Comparison of ENCODE assay signal across 8 cellular contexts in genomic region chr22:36328635-36329216, GRCh38. TPM values are rescaled to one million over a fixed set of nuclear protein-coding genes. Genes with fewer than 3 reads are reported as not detected.
A peak's percentile ranks its signal among the peaks of the same experiment; 100 is the strongest.
DNase-seq lines count a peak whose midpoint lies in the region; ATAC-seq and TF ChIP-seq lines count a peak whose summit lies in the region.

No MANE protein-coding gene starts in this region.

- H3K36me3 ChIP-seq in mesenchymal stem cell (ENCODE audit: control insufficient read depth in 1 of 2, insufficient read depth in 2 of 2, low read depth in 1 of 2, low read length in 2 of 2), result peaks cover 62 to 64% of the 10 kb centered on the region in 2 experiments

- no peak overlapping the region for H2AFZ ChIP-seq in mesenchymal stem cell (ENCODE audit: low read depth, low read length)

- peak overlapping the region; percentile 94 to 97 for H3K18ac ChIP-seq in mesenchymal stem cell (ENCODE audit: low read depth in 1 of 2, low read length in 2 of 2)

- peak overlapping the region; percentile 90 for H4K8ac ChIP-seq in mesenchymal stem cell (ENCODE audit: low read length)

- peak; percentile 3; the same call in 2 of the 3 replicates for ATAC-seq in SK-N-SH treated with all-trans-retinoic acid at 6 μM for 48 hours
- ATAC-seq in GM18502 (IDR thresholded peaks at IDR 0.05; ENCODE audit: poor library complexity, unreplicated experiment), result no peak

- H3K4me1 Mint-ChIP-seq in dendritic cell treated with granulocyte-macrophage colony-stimulating factor and Interleukin-4, amounts not matched to agents 40 ng/mL and 50 ng/mL, for 4 days (ENCODE audit: low read depth), result peaks cover 55% of the 10 kb centered on the region

- no peaks in the 10 kb centered on the region for H3K27me3 Mint-ChIP-seq in dendritic cell treated with granulocyte-macrophage colony-stimulating factor and Interleukin-4, amounts not matched to agents 40 ng/mL and 50 ng/mL, for 4 days

- peak overlapping the region; percentile 50 for H3K9ac ChIP-seq in mesenchymal stem cell (ENCODE audit: low read length)

- H3K27ac Mint-ChIP-seq in dendritic cell treated with granulocyte-macrophage colony-stimulating factor and Interleukin-4, amounts not matched to agents 40 ng/mL and 50 ng/mL, for 4 days, result peak overlapping the region; percentile 88

- peak overlapping the region; percentile 25 for H3K4me2 ChIP-seq in mesenchymal stem cell (ENCODE audit: low read length, poor library complexity, severe bottlenecking)

- 33% methylated on average over 23 of the region's 23 CpGs for WGBS in mesenchymal stem cell

- H3K4ac ChIP-seq in mesenchymal stem cell (ENCODE audit: low read depth in 1 of 2, low read length in 2 of 2), result peak overlapping the region; percentile 89 to 94

- H2BK12ac ChIP-seq in mesenchymal stem cell (ENCODE audit: low read length in 2 of 2), result peak overlapping the region; percentile 90 to 94

- H4K91ac ChIP-seq in mesenchymal stem cell (ENCODE audit: low read length), result peak overlapping the region; percentile 95

- H2BK120ac ChIP-seq in mesenchymal stem cell (ENCODE audit: low read depth, low read length), result peak overlapping the region; percentile 90

- H3K4me3 Mint-ChIP-seq in dendritic cell treated with granulocyte-macrophage colony-stimulating factor and Interleukin-4, amounts not matched to agents 40 ng/mL and 50 ng/mL, for 4 days, result no peak overlapping the region

- no peaks in the 10 kb centered on the region for H3K9me3 ChIP-seq in mesenchymal stem cell (ENCODE audit: control insufficient read depth, low read length)

- H3K27ac ChIP-seq in mesenchymal stem cell (ENCODE audit: low read length, poor library complexity, severe bottlenecking), result peak overlapping the region; percentile 99

- peak; percentile 20 for TF ChIP-seq POLR2A in GM19193 (IDR thresholded peaks at IDR 0.05; ENCODE audit: extremely low read depth, insufficient read depth, insufficient read length)

- peaks cover 82% of the 10 kb centered on the region for H3K4me1 ChIP-seq in mesenchymal stem cell (ENCODE audit: control insufficient read depth, insufficient read depth, low read depth, low read length)

- H3K36me3 Mint-ChIP-seq in dendritic cell treated with granulocyte-macrophage colony-stimulating factor and Interleukin-4, amounts not matched to agents 40 ng/mL and 50 ng/mL, for 4 days (ENCODE audit: low read depth), result peaks cover 96% of the 10 kb centered on the region

- H2BK15ac ChIP-seq in mesenchymal stem cell (ENCODE audit: low read depth, poor library complexity, severe bottlenecking), result peak overlapping the region; percentile 95

- peak overlapping the region; percentile 98 for H2AK5ac ChIP-seq in mesenchymal stem cell (ENCODE audit: low read length, severe bottlenecking)

- H3K9me3 Mint-ChIP-seq in dendritic cell treated with granulocyte-macrophage colony-stimulating factor and Interleukin-4, amounts not matched to agents 40 ng/mL and 50 ng/mL, for 4 days, result no peaks in the 10 kb centered on the region

- H3K27me3 ChIP-seq in mesenchymal stem cell (ENCODE audit: control insufficient read depth in 1 of 2, insufficient read depth in 1 of 2, low read length in 2 of 2), result no peaks in the 10 kb centered on the region

- no peak overlapping the region for H3K4me3 ChIP-seq in mesenchymal stem cell (ENCODE audit: insufficient read depth in 1 of 2, low read depth in 1 of 2, low read length in 2 of 2)

- H3K79me1 ChIP-seq in mesenchymal stem cell (replicated peaks; ENCODE audit: low read length, poor library complexity, severe bottlenecking), result no peaks in the 10 kb centered on the region

- DNase-seq in mesenchymal stem cell (peak; percentile 97), superior temporal gyrus (ENCODE audit: extremely low spot score) (peak; percentile 29), NCI-H1417 (lab: John Stamatoyannopoulos, UW) (no peak), SKM-1 treated with dmso at 0.1 percent for 144 hours (lab: John Stamatoyannopoulos, UW; ENCODE audit: unreplicated experiment) (no peak)

- H2BK5ac ChIP-seq in mesenchymal stem cell (ENCODE audit: low read depth, low read length, poor library complexity, severe bottlenecking), result peak overlapping the region; percentile 98

- peak overlapping the region; percentile 96 to 99 for H3K14ac ChIP-seq in mesenchymal stem cell (ENCODE audit: low read length in 2 of 2)

- intact Hi-C loops in dendritic cell treated with granulocyte-macrophage colony-stimulating factor and Interleukin-4, amounts not matched to agents 40 ng/mL and 50 ng/mL, for 4 days (cut with micrococcal nuclease), result no loop called here

- H3K23ac ChIP-seq in mesenchymal stem cell (ENCODE audit: low read length in 2 of 2), result no peak overlapping the region

TF ChIP-seq in SK-N-SH treated with all-trans-retinoic acid at 6 μM for 48 hours, 23 proteins besides CTCF, POLR2A, EP300 and RAD21:
- TF ChIP-seq CREB5 (CRISPR knock-in tag; IDR thresholded peaks at IDR 0.05; ENCODE audit: low read depth) (no peak), ISL1 (CRISPR knock-in tag; IDR thresholded peaks at IDR 0.05) (peak; percentile 10; the same call in 1 of the 2 replicates), GLIS3 (CRISPR knock-in tag; IDR thresholded peaks at IDR 0.05) (no peak), CSRNP3 (CRISPR knock-in tag; IDR thresholded peaks at IDR 0.05) (no peak)

RNA-seq across cellular contexts. Expression of gene MYH9, which starts 59.0 kb away (rescaled TPM):
- polyA plus RNA-seq in mesenchymal stem cell (2013, experiment 1 of 2), result 369 TPM
- 336 TPM for polyA plus RNA-seq in mesenchymal stem cell (2013, experiment 2 of 2)

Comparison
In these comparisons a context has a peak if more than half of its experiments do, and no peak if none do; other contexts are left out.
1. DNase-seq: peak in mesenchymal stem cell (single experiment) and superior temporal gyrus (single experiment); none in NCI-H1417 (0 of 3) and SKM-1 treated with dmso at 0.1 percent for 144 hours (single experiment).